8 cellular contexts compared by ENCODE assay signal in the genomic region with DNA sequence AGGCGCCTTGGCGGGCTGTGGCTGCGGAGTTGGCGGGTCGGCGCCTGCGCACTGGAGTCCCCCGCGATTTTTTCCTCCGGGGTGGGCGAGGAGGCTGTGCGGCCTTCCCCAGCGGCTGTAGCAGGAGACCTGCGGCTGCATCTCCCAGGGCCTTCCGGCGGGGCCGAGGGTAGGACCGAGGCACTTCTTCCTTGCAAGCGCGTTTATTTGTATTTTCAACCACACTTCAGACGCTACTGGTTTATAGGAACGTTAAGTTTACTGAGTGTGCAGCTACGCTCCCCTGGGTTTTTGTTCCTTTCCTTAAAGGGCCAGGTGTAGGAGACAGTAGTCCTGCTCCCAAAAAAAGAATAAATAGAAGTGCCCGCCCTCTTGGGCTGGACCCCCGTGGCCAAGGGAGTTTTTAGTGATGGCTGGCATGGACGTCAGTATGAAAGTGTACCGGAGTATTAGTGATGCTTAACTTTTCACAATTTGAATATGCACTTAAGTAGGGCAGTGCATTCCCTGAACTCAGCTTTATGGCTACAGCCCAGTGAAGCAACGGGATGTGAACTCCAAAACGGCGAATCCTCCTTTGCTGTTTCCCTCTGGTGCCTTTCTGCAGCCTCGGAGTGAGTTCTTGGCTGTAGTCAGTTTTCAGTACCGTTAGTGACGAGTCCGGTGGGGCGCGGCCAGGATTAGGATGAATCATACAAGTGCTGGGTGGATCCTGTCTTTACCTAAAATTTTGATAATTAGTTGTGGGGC. TPM values are rescaled to one million over a fixed set of nuclear protein-coding genes. Genes with fewer than 3 reads are reported as not detected.
DNase-seq lines count a peak whose midpoint lies in the region; ATAC-seq, FAIRE-seq and TF ChIP-seq lines count a peak whose summit lies in the region.

No MANE protein-coding gene starts in this region.

- H2AFZ ChIP-seq in H1 (ENCODE audit: low read length), result 0 out of 2 replicates have a peak overlapping the region, but pooled peaks have one; percentile 47

- H3K4me3 Mint-ChIP-seq in activated CD8-positive, alpha-beta memory T cell treated with anti-CD3 and anti-CD28 coated beads, Interleukin-2, amount 10 ng/mL, durations not matched to agents 7 days and 5 days, result peak overlapping the region; percentile 82

- H3K56ac ChIP-seq in H1 (replicated peaks; ENCODE audit: insufficient read length, low read depth, low read length) (peak overlapping the region; percentile 89), mesendoderm (ENCODE audit: low read length) (peak overlapping the region; percentile 98)

- TF ChIP-seq POLR2A in H1 (IDR thresholded peaks at IDR 0.05; ENCODE audit: control extremely low read depth in 1 of 2, low read depth in 2 of 2, low read length in 2 of 2), result 0 out of 3 replicates have a peak, but pooled peaks of 1 of the 2 experiments have one; percentile 31

- H2AK5ac ChIP-seq in H1 (ENCODE audit: low read depth, low read length) (no peak overlapping the region), mesendoderm (ENCODE audit: low read length) (no peak overlapping the region)

- H3K4me1 ChIP-seq in H1 (replicated peaks in 1 of 4; ENCODE audit: control insufficient read depth in 3 of 4, insufficient read depth in 4 of 4, low read length in 3 of 4), result peaks cover 2% of the 10 kb centered on the region in 4 experiments; a peak in 3 of 7 replicates
- peaks cover 2% of the 10 kb centered on the region for H3K4me1 ChIP-seq in mesendoderm (ENCODE audit: control insufficient read depth, low read depth, low read length)

- H3K27me3 ChIP-seq in H1 (replicated peaks in 1 of 4; ENCODE audit: control insufficient read depth in 3 of 4, extremely low read depth in 1 of 4, insufficient read depth in 3 of 4, low read length in 3 of 4), result no peaks in the 10 kb centered on the region
- no peaks in the 10 kb centered on the region for H3K27me3 ChIP-seq in mesendoderm (ENCODE audit: insufficient read depth, low read length, poor library complexity)

- H2BK5ac ChIP-seq in H1 (ENCODE audit: low read depth, low read length) (peak overlapping the region; percentile 87), mesendoderm (ENCODE audit: low read length) (peak overlapping the region; percentile 85)

- H3K9ac ChIP-seq in H1 (replicated peaks in 1 of 4; ENCODE audit: extremely low read depth in 1 of 4, low read depth in 3 of 4, low read length in 3 of 4) (peak overlapping the region; percentile 81 to 96 (median 95)), mesendoderm (ENCODE audit: low read length) (peak overlapping the region; percentile 100)

- H3K4me1 Mint-ChIP-seq in activated CD8-positive, alpha-beta memory T cell treated with anti-CD3 and anti-CD28 coated beads, Interleukin-2, amount 10 ng/mL, durations not matched to agents 7 days and 5 days, result peaks cover 38% of the 10 kb centered on the region

- TF ChIP-seq RAD21 in H1 (IDR thresholded peaks at IDR 0.05 in 1 of 2, conservative IDR thresholded peaks at IDR 0.05 in 1 of 2; ENCODE audit: low read depth in 2 of 2, low read length in 2 of 2), result no peak

- H3K4ac ChIP-seq in H1 (replicated peaks; ENCODE audit: insufficient read length, low read depth, low read length) (peak overlapping the region; percentile 17), mesendoderm (ENCODE audit: low read depth, low read length) (peak overlapping the region; percentile 98)

- H3K4me2 ChIP-seq in H1 (ENCODE audit: insufficient read depth in 1 of 2, low read depth in 2 of 2, low read length in 2 of 2) (peak overlapping the region; percentile 75 to 95), mesendoderm (ENCODE audit: low read length) (peak overlapping the region; percentile 90)

- H3K18ac ChIP-seq in H1 (ENCODE audit: extremely low read depth, low read length) (peak overlapping the region; percentile 33), mesendoderm (ENCODE audit: low read length) (peak overlapping the region; percentile 56)

- no peaks in the 10 kb centered on the region for H3K27me3 Mint-ChIP-seq in activated CD8-positive, alpha-beta memory T cell treated with anti-CD3 and anti-CD28 coated beads, Interleukin-2, amount 10 ng/mL, durations not matched to agents 7 days and 5 days

- CTCF ChIA-PET in activated CD8-positive, alpha-beta memory T cell treated with anti-CD3 and anti-CD28 coated beads, Interleukin-2, amount 10 ng/mL, durations not matched to agents 7 days and 5 days (lab: Charles Lee), result no interaction called here
- CTCF ChIA-PET in H1 (lab: Charles Lee; ENCODE audit: partially characterized antibody), result interaction anchor here (1.3 kb wide), 1 partner anchor 30 kb away, joined by 4 read pairs; no protein-coding TSS in a partner anchor

- peak overlapping the region; percentile 80 to 97 (median 88) for H3K4me3 ChIP-seq in H1 (ENCODE audit: extremely low read depth in 1 of 4, insufficient read depth in 2 of 4, low read depth in 3 of 4, low read length in 4 of 4)
- peak overlapping the region; percentile 96 for H3K4me3 ChIP-seq in mesendoderm (ENCODE audit: low read length)

- no peak for FAIRE-seq in H1 (lab: Jason Lieb, UNC)

- H3K36me3 ChIP-seq in H1 (ENCODE audit: control insufficient read depth in 2 of 4, insufficient read depth in 4 of 4, low read length in 3 of 4) (peaks cover 0 to 11% (median under 1%) of the 10 kb centered on the region in 4 experiments; a peak in 4 of 8 replicates), mesendoderm (ENCODE audit: control insufficient read depth, insufficient read depth, low read length) (no peaks in the 10 kb centered on the region)

- no peaks in the 10 kb centered on the region for H3K9me3 ChIP-seq in H1 (ENCODE audit: insufficient read depth in 2 of 2, low read depth in 1 of 2, low read length in 1 of 2)

- TF ChIP-seq EP300 in H1 (IDR thresholded peaks at IDR 0.05; ENCODE audit: borderline replicate concordance in 1 of 2, low read depth in 2 of 2, low read length in 2 of 2), result no peak

- H3K23me2 ChIP-seq in H1 (ENCODE audit: low read depth, low read length), result peaks cover 5% of the 10 kb centered on the region

- H3K79me1 ChIP-seq in H1 (ENCODE audit: low read depth, low read length), result no peaks in the 10 kb centered on the region
- peaks cover 2% of the 10 kb centered on the region for H3K79me1 ChIP-seq in mesendoderm (ENCODE audit: low read length)

- peak; percentile 2 for ATAC-seq in GM18873 (IDR thresholded peaks at IDR 0.05; ENCODE audit: low FRiP score, unreplicated experiment)
- peak; percentile 22 for ATAC-seq in HG03196 (IDR thresholded peaks at IDR 0.05; ENCODE audit: unreplicated experiment)
- ATAC-seq in activated CD8-positive, alpha-beta memory T cell treated with anti-CD3 and anti-CD28 coated beads, Interleukin-2, amount 10 ng/mL, durations not matched to agents 7 days and 5 days, result peak; percentile 32

- H2BK120ac ChIP-seq in H1 (replicated peaks; ENCODE audit: low read depth, low read length) (no peak overlapping the region), mesendoderm (ENCODE audit: low read depth, low read length) (no peak overlapping the region)

- H4K20me1 ChIP-seq in H1 (replicated peaks in 1 of 2; ENCODE audit: control insufficient read depth in 1 of 2, insufficient read depth in 2 of 2, low read length in 2 of 2), result peaks cover 4% of the 10 kb centered on the region in 2 experiments

- peak overlapping the region; percentile 75 for H4K91ac ChIP-seq in H1 (replicated peaks; ENCODE audit: insufficient read length, low read length)

- peak overlapping the region; percentile 92 for H3K27ac ChIP-seq in H1 (ENCODE audit: low read depth, low read length)
- peak overlapping the region; percentile 95 for H3K27ac ChIP-seq in mesendoderm (ENCODE audit: low read depth, low read length)

- H2BK20ac ChIP-seq in H1 (ENCODE audit: low read length), result no peak overlapping the region

- POLR2A ChIA-PET in H1 (lab: Charles Lee; ENCODE audit: partially characterized antibody), result interaction anchor here (0.6 to 5.5 kb wide), 13 partner anchors 7 to 215 kb away, joined by 3 to 103 read pairs (median 4); a partner anchor contains a TSS

- H3K27ac Mint-ChIP-seq in activated CD8-positive, alpha-beta memory T cell treated with anti-CD3 and anti-CD28 coated beads, Interleukin-2, amount 10 ng/mL, durations not matched to agents 7 days and 5 days, result peak overlapping the region; percentile 99

- no peak overlapping the region for H3K23ac ChIP-seq in H1 (ENCODE audit: insufficient read length)
- no peak overlapping the region for H3K23ac ChIP-seq in mesendoderm (ENCODE audit: low read length)

- peak overlapping the region; percentile 57 for H4K5ac ChIP-seq in H1 (ENCODE audit: insufficient read length, low read depth, low read length)
- H4K5ac ChIP-seq in mesendoderm (ENCODE audit: low read length), result no peak overlapping the region

- no peaks in the 10 kb centered on the region for H3K9me3 Mint-ChIP-seq in activated CD8-positive, alpha-beta memory T cell treated with anti-CD3 and anti-CD28 coated beads, Interleukin-2, amount 10 ng/mL, durations not matched to agents 7 days and 5 days (ENCODE audit: low read depth)

- H3K79me2 ChIP-seq in H1 (ENCODE audit: control insufficient read depth in 1 of 2, insufficient read depth in 2 of 2, low read length in 2 of 2) (peaks cover 38 to 75% of the 10 kb centered on the region in 2 experiments), mesendoderm (ENCODE audit: control insufficient read depth, insufficient read depth, low read length) (peaks cover 65% of the 10 kb centered on the region)

- no peak for TF ChIP-seq CTCF in H1 (IDR thresholded peaks at IDR 0.05; ENCODE audit: control extremely low read depth in 1 of 3, insufficient read depth in 1 of 3, low read depth in 1 of 3, low read length in 3 of 3)

- WGBS in H1 (ENCODE audit: extremely low coverage in 1 of 2, insufficient coverage in 1 of 2, insufficient read length in 1 of 2, insufficient replicate concordance in 2 of 2, low coverage in 1 of 2, low lambda C conversion rate in 2 of 2, missing lambda C conversion rate in 1 of 2), 2 experiments, result 1% methylated on average over 36 of the region's 36 CpGs; no CpG with 5 or more reads in 1 of the 2 experiments
- WGBS in mesendoderm (ENCODE audit: extremely low coverage, insufficient coverage, low lambda C conversion rate), result no CpG with 5 or more reads among the region's 36 CpGs

- H4K8ac ChIP-seq in H1 (ENCODE audit: extremely low read depth, insufficient read depth, low read length), result peak overlapping the region; percentile 79; the same call in 1 of the 2 replicates
- H4K8ac ChIP-seq in mesendoderm (ENCODE audit: low read depth, low read length), result no peak overlapping the region

- no peak overlapping the region; the same call in 1 of the 2 replicates for H2BK12ac ChIP-seq in H1 (ENCODE audit: low read depth, low read length)

- no peak overlapping the region for H2BK15ac ChIP-seq in H1 (ENCODE audit: low read length)
- H2BK15ac ChIP-seq in mesendoderm (replicated peaks; ENCODE audit: low read depth), result no peak overlapping the region

- no peak overlapping the region for H3K14ac ChIP-seq in H1 (ENCODE audit: insufficient read length)

- peaks cover 44% of the 10 kb centered on the region for H3K36me3 Mint-ChIP-seq in activated CD8-positive, alpha-beta memory T cell treated with anti-CD3 and anti-CD28 coated beads, Interleukin-2, amount 10 ng/mL, durations not matched to agents 7 days and 5 days

- DNase-seq in AG08395 (ENCODE audit: low spot score) (peak; percentile 98), NK-92 (lab: John Stamatoyannopoulos, UW; ENCODE audit: unreplicated experiment) (peak; percentile 66), H1 (ENCODE audit: low read depth in 1 of 2, low spot score in 2 of 2) (peak in 1 of 2 experiments; percentile 94), mesendoderm (peak; percentile 98)
- peak; percentile 92 for DNase-seq in activated CD8-positive, alpha-beta memory T cell treated with anti-CD3 and anti-CD28 coated beads, Interleukin-2, amount 10 ng/mL, durations not matched to agents 7 days and 5 days
- peak; percentile 48 for DNase-seq in stimulated activated CD8-positive, alpha-beta memory T cell treated with anti-CD3 and anti-CD28 coated beads, Interleukin-12 subunit alpha, Interleukin-12 subunit beta, amount 100 ng/mL, for 4 hours (ENCODE audit: low read depth)

RNA-seq across cellular contexts. Expression of a gene that starts 1.0 kb away (rescaled TPM):
- total RNA-seq in activated CD8-positive, alpha-beta memory T cell treated with anti-CD3 and anti-CD28 coated beads, Interleukin-2, amount 10 ng/mL, durations not matched to agents 7 days and 5 days, result 10 to 100 TPM; 62.1 to 73.5 TPM
- total RNA-seq in H1 (2021; fragmentation: NEBNext Ultra II Directional; extraction: Animal tissue kit (Norgen Biotek cat#: 25700)), result 53.4 and 55.1 TPM in 2 replicates
- 11.4 and 13.7 TPM in 2 replicates for polyA plus RNA-seq in H1 (2011; rRNA removed)
- 18.9 TPM for polyA plus RNA-seq in H1 (2011; cell fraction: cytosol; rRNA removed)
- polyA plus RNA-seq in H1 (2011; cell fraction: nucleus; rRNA removed), result 7.8 TPM
- polyA plus RNA-seq in H1 (2012, experiment 1 of 2), result 19.7 to 31.0 TPM (median 22.5 TPM) in 4 replicates
- 5.4 TPM for polyA plus RNA-seq in H1 (2012, experiment 2 of 2)
- polyA plus RNA-seq in H1 (2013, experiment 1 of 2), result 38.1 TPM
- polyA plus RNA-seq in H1 (2013, experiment 2 of 2), result 37.1 TPM
- 15.6 and 22.6 TPM in 2 replicates for polyA minus RNA-seq in H1 (2011; rRNA and poly(A)+ RNA removed)
- polyA minus RNA-seq in H1 (2011; cell fraction: cytosol; rRNA and poly(A)+ RNA removed), result 19.2 TPM
- polyA minus RNA-seq in H1 (2011; cell fraction: nucleus; rRNA and poly(A)+ RNA removed), result 28.8 TPM
- polyA plus RNA-seq in mesendoderm (2013, experiment 1 of 2), result 41.1 TPM
- 44.3 TPM for polyA plus RNA-seq in mesendoderm (2013, experiment 2 of 2)

RNA-seq across cellular contexts. Expression of a gene that starts 18.7 kb away (rescaled TPM):
- total RNA-seq in activated CD8-positive, alpha-beta memory T cell treated with anti-CD3 and anti-CD28 coated beads, Interleukin-2, amount 10 ng/mL, durations not matched to agents 7 days and 5 days, result 10 to 100 TPM; 15.5 to 23.1 TPM
- total RNA-seq in H1 (2021; fragmentation: NEBNext Ultra II Directional; extraction: Animal tissue kit (Norgen Biotek cat#: 25700)), result 24.0 and 26.5 TPM in 2 replicates
- 3.0 and 4.5 TPM in 2 replicates for polyA plus RNA-seq in H1 (2011; rRNA removed)
- 6.8 TPM for polyA plus RNA-seq in H1 (2011; cell fraction: cytosol; rRNA removed)
- 12.7 TPM for polyA plus RNA-seq in H1 (2011; cell fraction: nucleus; rRNA removed)
- polyA plus RNA-seq in H1 (2012, experiment 1 of 2), result 10.4 to 18.3 TPM (median 12.7 TPM) in 4 replicates
- 2.2 TPM for polyA plus RNA-seq in H1 (2012, experiment 2 of 2)
- 22.0 TPM for polyA plus RNA-seq in H1 (2013, experiment 1 of 2)
- 20.6 TPM for polyA plus RNA-seq in H1 (2013, experiment 2 of 2)
- 10.5 and 13.7 TPM in 2 replicates for polyA minus RNA-seq in H1 (2011; rRNA and poly(A)+ RNA removed)
- polyA minus RNA-seq in H1 (2011; cell fraction: cytosol; rRNA and poly(A)+ RNA removed), result 5.1 TPM
- polyA minus RNA-seq in H1 (2011; cell fraction: nucleus; rRNA and poly(A)+ RNA removed), result 42.0 TPM
- 20.9 TPM for polyA plus RNA-seq in mesendoderm (2013, experiment 1 of 2)
- polyA plus RNA-seq in mesendoderm (2013, experiment 2 of 2), result 21.8 TPM
